In genomic region chr3:180018588-180018987, GRCh38 we compare ENCODE assay signal across 14 cellular contexts. TPM values are rescaled to one million over a fixed set of nuclear protein-coding genes. Genes with fewer than 3 reads are reported as not detected.
DNase-seq lines count a peak whose midpoint lies in the region; ATAC-seq and TF ChIP-seq lines count a peak whose summit lies in the region.
"Had no signal": no experiment of that assay in that cellular context is flagged by ENCODE, and none has a peak within 500 bp of the region (broad histone marks: within the 10 kb centered on the region; RNA-seq: fewer than 3 reads in every experiment).

No MANE protein-coding gene starts in this region.

- peak; percentile 32 for DNase-seq in SK-MEL-5 (ENCODE audit: low read depth, low spot score)
- DNase-seq in occipital lobe (lab: John Stamatoyannopoulos, UW) = peak; percentile 20
- DNase-seq in type B pancreatic cell (ENCODE audit: extremely low spot score, unreplicated experiment) = no peak
- no peak for DNase-seq in HuH-7.5 (ENCODE audit: low spot score)
- DNase-seq in activated naive CD4-positive, alpha-beta T cell treated with anti-CD3 and anti-CD28 coated beads, Interleukin-2, amount 10 ng/mL, durations not matched to agents 7 days and 5 days = no peak
- DNase-seq: activated effector memory CD4-positive, alpha-beta T cell treated with Interleukin-2 at 50 U/mL for 16 hours; kidney glomerular epithelial cell; NCI-H524 treated with DMSO at 0.1 percent for 48 hours; stimulated activated CD4-positive, alpha-beta T cell treated with anti-CD3 and anti-CD28 coated beads, Interleukin-12 subunit alpha, Interleukin-12 subunit beta, amount 100 ng/mL, for 4 hours; stimulated activated CD8-positive, alpha-beta memory T cell treated with anti-CD3 and anti-CD28 coated beads, Interleukin-4, amount 100 ng/mL, for 48 hours had no signal

- CTCF ChIA-PET in activated naive CD4-positive, alpha-beta T cell treated with anti-CD3 and anti-CD28 coated beads, Interleukin-2, amount 10 ng/mL, durations not matched to agents 7 days and 5 days (lab: Charles Lee) = no interaction called here

- ATAC-seq in GM18858 (IDR thresholded peaks at IDR 0.05; ENCODE audit: unreplicated experiment) (peak; percentile 53), HG02571 (IDR thresholded peaks at IDR 0.05; ENCODE audit: unreplicated experiment) (peak; percentile 81), GM19324 (IDR thresholded peaks at IDR 0.05; ENCODE audit: low FRiP score, unreplicated experiment) (no peak)

- H3K4me3 Mint-ChIP-seq in type B pancreatic cell = no peak overlapping the region
- no peak overlapping the region for H3K4me3 Mint-ChIP-seq in activated naive CD4-positive, alpha-beta T cell treated with anti-CD3 and anti-CD28 coated beads, Interleukin-2, amount 10 ng/mL, durations not matched to agents 7 days and 5 days

- in situ Hi-C loops in SK-MEL-5 (cut with HindIII; ENCODE audit: low pct_unique_long_range_greater_than_20kb, low sequenced_read_pairs) = no loop called here

- no peaks in the 10 kb centered on the region for H3K36me3 Mint-ChIP-seq in type B pancreatic cell
- H3K36me3 Mint-ChIP-seq in activated naive CD4-positive, alpha-beta T cell treated with anti-CD3 and anti-CD28 coated beads, Interleukin-2, amount 10 ng/mL, durations not matched to agents 7 days and 5 days = no peaks in the 10 kb centered on the region

- no peak overlapping the region for H3K27ac Mint-ChIP-seq in type B pancreatic cell
- H3K27ac Mint-ChIP-seq in activated naive CD4-positive, alpha-beta T cell treated with anti-CD3 and anti-CD28 coated beads, Interleukin-2, amount 10 ng/mL, durations not matched to agents 7 days and 5 days = no peak overlapping the region

- no peak for TF ChIP-seq CTCF in type B pancreatic cell (conservative IDR thresholded peaks at IDR 0.05)

- H3K9me3 Mint-ChIP-seq in type B pancreatic cell = no peaks in the 10 kb centered on the region
- no peaks in the 10 kb centered on the region for H3K9me3 Mint-ChIP-seq in activated naive CD4-positive, alpha-beta T cell treated with anti-CD3 and anti-CD28 coated beads, Interleukin-2, amount 10 ng/mL, durations not matched to agents 7 days and 5 days

- peaks cover 3% of the 10 kb centered on the region for H3K27me3 Mint-ChIP-seq in type B pancreatic cell
- no peaks in the 10 kb centered on the region for H3K27me3 Mint-ChIP-seq in activated naive CD4-positive, alpha-beta T cell treated with anti-CD3 and anti-CD28 coated beads, Interleukin-2, amount 10 ng/mL, durations not matched to agents 7 days and 5 days

- H3K4me1 Mint-ChIP-seq in type B pancreatic cell (ENCODE audit: unreplicated experiment) = no peaks in the 10 kb centered on the region
- H3K4me1 Mint-ChIP-seq in activated naive CD4-positive, alpha-beta T cell treated with anti-CD3 and anti-CD28 coated beads, Interleukin-2, amount 10 ng/mL, durations not matched to agents 7 days and 5 days = no peaks in the 10 kb centered on the region

RNA-seq across cellular contexts. Expression of gene PEX5L, which starts 18.1 kb away (rescaled TPM):
- 0.08 and 0.21 TPM in 2 replicates for total RNA-seq in SK-MEL-5 (2014; rRNA removed; shearing (Covaris generic))
- 0.10 and 0.35 TPM in 2 replicates for polyA plus RNA-seq in SK-MEL-5 (2015; cell fraction: cytosol; rRNA removed)
- 0.41 and 0.96 TPM in 2 replicates for polyA plus RNA-seq in SK-MEL-5 (2015; cell fraction: nucleus; rRNA removed)
- total RNA-seq in occipital lobe (49.6 TPM), type B pancreatic cell (ENCODE audit: low replicate concordance) (1.1 and 2.4 TPM in 2 replicates)
- total RNA-seq: SJSA1 had no signal

Comparison
In these comparisons a context has a peak if more than half of its experiments do, and no peak if none do; other contexts are left out.
1. DNase-seq: peak in SK-MEL-5 (single experiment) and occipital lobe (single experiment); none in type B pancreatic cell (single experiment), HuH-7.5 (single experiment) and activated naive CD4-positive, alpha-beta T cell treated with anti-CD3 and anti-CD28 coated beads, Interleukin-2, amount 10 ng/mL, durations not matched to agents 7 days and 5 days (single experiment).
2. RNA of gene PEX5L, which starts 18.1 kb away (total RNA-seq): 49.6 TPM in occipital lobe (single experiment); 1.1 to 2.4 TPM in type B pancreatic cell and 0.08 to 0.21 TPM in SK-MEL-5; every median in the first group is over 10 times any median in the second.